Comparison of ENCODE assay signal across 1 cellular context in genomic region chr6:132443206-132443605, GRCh38.
TF ChIP-seq lines count a peak whose summit lies in the region.

No MANE protein-coding gene starts in this region.

TF ChIP-seq in IMR-90, 13 proteins besides CTCF, POLR2A, EP300 and RAD21 (continued from another document):
- TF ChIP-seq, protein P1, sequence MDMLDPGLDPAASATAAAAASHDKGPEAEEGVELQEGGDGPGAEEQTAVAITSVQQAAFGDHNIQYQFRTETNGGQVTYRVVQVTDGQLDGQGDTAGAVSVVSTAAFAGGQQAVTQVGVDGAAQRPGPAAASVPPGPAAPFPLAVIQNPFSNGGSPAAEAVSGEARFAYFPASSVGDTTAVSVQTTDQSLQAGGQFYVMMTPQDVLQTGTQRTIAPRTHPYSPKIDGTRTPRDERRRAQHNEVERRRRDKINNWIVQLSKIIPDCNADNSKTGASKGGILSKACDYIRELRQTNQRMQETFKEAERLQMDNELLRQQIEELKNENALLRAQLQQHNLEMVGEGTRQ (IDR thresholded peaks at IDR 0.05; ENCODE audit: low read depth, low read length) = no peak
- TF ChIP-seq NFE2L2 (IDR thresholded peaks at IDR 0.05; ENCODE audit: low read depth, low read length) = no peak
- TF ChIP-seq SMC3 (IDR thresholded peaks at IDR 0.05; ENCODE audit: low read depth, low read length) = no peak
- no peak for TF ChIP-seq CEBPB (IDR thresholded peaks at IDR 0.05; ENCODE audit: low read depth, low read length)
- TF ChIP-seq CHD1 (IDR thresholded peaks at IDR 0.05; ENCODE audit: low read depth, low read length) = no peak
- no peak for TF ChIP-seq FOS (IDR thresholded peaks at IDR 0.05; ENCODE audit: low read depth, low read length)
- TF ChIP-seq RFX5 (IDR thresholded peaks at IDR 0.05; ENCODE audit: low read depth, low read length) = no peak
- no peak for TF ChIP-seq RCOR1 (IDR thresholded peaks at IDR 0.05; ENCODE audit: insufficient replicate concordance, low read length)
